28 cellular contexts compared by ENCODE assay signal in genomic region chr1:66464356-66464755, GRCh38.
DNase-seq lines count a peak whose midpoint lies in the region; ATAC-seq and TF ChIP-seq lines count a peak whose summit lies in the region.
"Had no signal": no experiment of that assay in that cellular context is flagged by ENCODE, and none has a peak within 500 bp of the region (broad histone marks: within the 10 kb centered on the region; RNA-seq: fewer than 3 reads in every experiment).

No MANE protein-coding gene starts in this region.

- peaks cover 29% of the 10 kb centered on the region for H3K4me1 ChIP-seq in osteoblast (ENCODE audit: insufficient read depth, low read length)
- H3K4me1 ChIP-seq in ascending aorta, result peaks cover 0 to 2% of the 10 kb centered on the region in 2 donors
- H3K4me1 ChIP-seq: Caco-2, testis had no signal

- peak overlapping the region; percentile 71 for H3K4me2 ChIP-seq in osteoblast (ENCODE audit: insufficient read depth, low read length)

- intact Hi-C loops in ascending aorta (cut with DNase I), result no loop called here

- DNase-seq in DMS 273 (lab: John Stamatoyannopoulos, UW; ENCODE audit: unreplicated experiment), result peak; percentile 12
- DNase-seq in DMS 273 treated with DMSO at 0.1 percent for 48 hours (lab: John Stamatoyannopoulos, UW), result no peak
- DNase-seq in RPMI7951 (ENCODE audit: low read depth), result peak; percentile 30
- DNase-seq in epithelial cell of prostate (ENCODE audit: low read depth, low spot score), result no peak
- DNase-seq in osteoblast (ENCODE audit: insufficient read length, low spot score, missing footprints), result no peak
- DNase-seq in ascending aorta (ENCODE audit: low spot score in 2 of 2), result no peak
- no peak for DNase-seq in NCI-H2081 treated with DMSO at 0.1 percent for 48 hours (lab: John Stamatoyannopoulos, UW)
- DNase-seq: activated CD4-positive, alpha-beta T cell treated with anti-CD3 and anti-CD28 coated beads, Interleukin-2, amount 10 ng/mL, durations not matched to agents 7 days and 5 days; activated gamma-delta T cell; activated naive CD8-positive, alpha-beta T cell treated with anti-CD3 and anti-CD28 coated beads for 36 hours; activated T-cell treated with anti-CD3 and anti-CD28 coated beads, Interleukin-2, amount 50 U/mL, for 1 hour; Caco-2; caudate nucleus; cortex of kidney; effector memory CD8-positive, alpha-beta T cell; GOT3; MM.1S; NCI-H1930; NCI-H526; SIG-M5; stimulated activated CD4-positive, alpha-beta T cell treated with anti-CD3 and anti-CD28 coated beads, Interleukin-1b, Interleukin-23, amount 100 ng/mL, for 48 hours; stimulated activated naive CD8-positive, alpha-beta T cell treated with anti-CD3 and anti-CD28 coated beads, Interleukin-15, Interleukin-2, amounts not matched to agents 100 U/mL and 50 U/mL, for 24 hours; testis had no signal

- H3K27me3 ChIP-seq in osteoblast (ENCODE audit: insufficient read depth, low read length) (no peaks in the 10 kb centered on the region), ascending aorta (no peaks in the 10 kb centered on the region)
- H3K27me3 ChIP-seq: testis had no signal

- no peaks in the 10 kb centered on the region for H3K36me3 ChIP-seq in osteoblast (ENCODE audit: insufficient read depth, low read length)
- no peaks in the 10 kb centered on the region for H3K36me3 ChIP-seq in ascending aorta

- H3K79me2 ChIP-seq in osteoblast (ENCODE audit: insufficient read depth, low read length), result no peaks in the 10 kb centered on the region

- H2AFZ ChIP-seq in osteoblast (ENCODE audit: low read length), result peak overlapping the region; percentile 80

- TF ChIP-seq CTCF in osteoblast (IDR thresholded peaks at IDR 0.05; ENCODE audit: extremely low read depth, low read depth, low read length), result no peak
- TF ChIP-seq CTCF in ascending aorta (IDR thresholded peaks at IDR 0.05), result no peak

- no peaks in the 10 kb centered on the region for H3K9me3 ChIP-seq in osteoblast (ENCODE audit: low read depth, low read length)
- no peaks in the 10 kb centered on the region for H3K9me3 ChIP-seq in ascending aorta
- H3K9me3 ChIP-seq: Caco-2, testis had no signal

- H3K4me3 ChIP-seq in osteoblast (ENCODE audit: insufficient read depth, low read length) (no peak overlapping the region), ascending aorta (no peak overlapping the region)
- H3K4me3 ChIP-seq: K562, testis had no signal

- ATAC-seq in HG02884 (IDR thresholded peaks at IDR 0.05; ENCODE audit: unreplicated experiment), result no peak
- ATAC-seq: effector memory CD8-positive, alpha-beta T cell; K562; Panc1; stimulated activated naive CD8-positive, alpha-beta T cell treated with anti-CD3 and anti-CD28 coated beads, Interleukin-15, Interleukin-2, amounts not matched to agents 100 U/mL and 50 U/mL, for 24 hours; WTC11 had no signal

- peak overlapping the region; percentile 94 for H3K27ac ChIP-seq in epithelial cell of prostate
- peak overlapping the region; percentile 99 for H3K27ac ChIP-seq in osteoblast (ENCODE audit: low read depth, low read length)
- H3K27ac ChIP-seq in ascending aorta, result no peak overlapping the region
- H3K27ac ChIP-seq: 22Rv1, testis had no signal

- no peaks in the 10 kb centered on the region for H4K20me1 ChIP-seq in osteoblast (ENCODE audit: insufficient read depth, low read length)

Comparison
In these comparisons a context has a peak if more than half of its experiments do, and no peak if none do; other contexts are left out.
1. DNase-seq: peak in DMS 273 (single experiment) and RPMI7951 (single experiment); none in DMS 273 treated with DMSO at 0.1 percent for 48 hours (single experiment), epithelial cell of prostate (single experiment), osteoblast (single experiment), ascending aorta (0 of 2) and NCI-H2081 treated with DMSO at 0.1 percent for 48 hours (single experiment).
2. H3K27ac ChIP-seq: peak in epithelial cell of prostate (single experiment) and osteoblast (single experiment); none in ascending aorta (0 of 2).